In the genomic region with DNA sequence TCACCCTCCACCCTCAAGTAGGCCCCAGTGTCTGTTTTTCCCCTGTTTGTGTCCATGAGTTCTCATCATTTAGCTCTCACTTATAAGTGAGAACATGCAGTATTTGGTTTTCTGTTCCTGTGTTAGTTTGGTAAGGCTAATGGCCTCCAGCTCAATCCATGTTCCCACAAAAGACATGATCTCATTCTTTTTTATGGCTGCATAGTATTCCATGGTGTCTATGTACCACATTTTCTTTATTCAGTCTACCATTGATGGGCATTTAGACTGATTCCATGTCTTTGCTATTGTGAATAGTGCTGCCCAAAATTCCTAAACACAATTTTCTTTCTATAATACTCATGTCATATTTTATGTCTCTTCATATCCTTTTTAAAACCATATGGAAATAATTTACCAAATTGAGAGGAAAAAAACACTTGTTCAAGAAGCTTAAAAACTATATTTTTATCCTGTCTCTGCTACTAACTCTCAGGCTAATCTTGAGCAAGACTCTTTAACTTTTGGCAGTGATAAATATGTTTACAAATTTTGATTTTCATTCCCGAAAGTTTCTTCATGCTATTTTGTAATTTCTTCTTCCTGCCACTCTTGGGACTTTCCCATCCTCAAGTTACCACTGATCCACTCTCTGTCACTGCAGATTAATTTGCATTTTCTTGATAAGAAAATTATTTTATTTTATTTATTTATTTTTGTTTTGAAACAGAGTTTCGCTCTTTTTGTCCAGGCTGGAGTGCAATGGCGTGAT, we compare ENCODE assay signal across 1 cellular context.
TF ChIP-seq lines count a peak whose summit lies in the region.

No MANE protein-coding gene starts in this region.

TF ChIP-seq in HepG2, 621 proteins besides CTCF, POLR2A, EP300 and RAD21:
- TF ChIP-seq RNF2 (conservative IDR thresholded peaks at IDR 0.05; ENCODE audit: low read depth) (no peak), FOSL2 (CRISPR knock-in tag; IDR thresholded peaks at IDR 0.05) (no peak), HINFP (CRISPR knock-in tag; IDR thresholded peaks at IDR 0.05; ENCODE audit: low read depth) (no peak), CSRNP2 (CRISPR knock-in tag; conservative IDR thresholded peaks at IDR 0.05; ENCODE audit: low read depth) (no peak), POGK (CRISPR knock-in tag; conservative IDR thresholded peaks at IDR 0.05) (no peak), THAP11 (CRISPR knock-in tag; IDR thresholded peaks at IDR 0.05) (no peak), ZSCAN9 (CRISPR knock-in tag; IDR thresholded peaks at IDR 0.05; ENCODE audit: borderline replicate concordance) (no peak), IRX3 (CRISPR knock-in tag; IDR thresholded peaks at IDR 0.05; ENCODE audit: borderline replicate concordance, low read depth) (no peak), SMC3 (IDR thresholded peaks at IDR 0.05; ENCODE audit: low read length) (no peak)
- TF ChIP-seq, protein P1, sequence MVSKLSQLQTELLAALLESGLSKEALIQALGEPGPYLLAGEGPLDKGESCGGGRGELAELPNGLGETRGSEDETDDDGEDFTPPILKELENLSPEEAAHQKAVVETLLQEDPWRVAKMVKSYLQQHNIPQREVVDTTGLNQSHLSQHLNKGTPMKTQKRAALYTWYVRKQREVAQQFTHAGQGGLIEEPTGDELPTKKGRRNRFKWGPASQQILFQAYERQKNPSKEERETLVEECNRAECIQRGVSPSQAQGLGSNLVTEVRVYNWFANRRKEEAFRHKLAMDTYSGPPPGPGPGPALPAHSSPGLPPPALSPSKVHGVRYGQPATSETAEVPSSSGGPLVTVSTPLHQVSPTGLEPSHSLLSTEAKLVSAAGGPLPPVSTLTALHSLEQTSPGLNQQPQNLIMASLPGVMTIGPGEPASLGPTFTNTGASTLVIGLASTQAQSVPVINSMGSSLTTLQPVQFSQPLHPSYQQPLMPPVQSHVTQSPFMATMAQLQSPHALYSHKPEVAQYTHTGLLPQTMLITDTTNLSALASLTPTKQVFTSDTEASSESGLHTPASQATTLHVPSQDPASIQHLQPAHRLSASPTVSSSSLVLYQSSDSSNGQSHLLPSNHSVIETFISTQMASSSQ (IDR thresholded peaks at IDR 0.05; ENCODE audit: low read depth), result no peak
- TF ChIP-seq, protein P1 (CRISPR knock-in tag; IDR thresholded peaks at IDR 0.05; ENCODE audit: borderline replicate concordance), result no peak
- TF ChIP-seq, protein P2, sequence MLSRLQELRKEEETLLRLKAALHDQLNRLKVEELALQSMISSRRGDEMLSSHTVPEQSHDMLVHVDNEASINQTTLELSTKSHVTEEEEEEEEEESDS (CRISPR knock-in tag; IDR thresholded peaks at IDR 0.05; ENCODE audit: borderline replicate concordance), result no peak
